In genomic region chr7:137743021-137743420, GRCh38 we compare ENCODE assay signal across 28 cellular contexts.
"Had no signal": no experiment of that assay in that cellular context is flagged by ENCODE, and none has a peak within 500 bp of the region (broad histone marks: within the 10 kb centered on the region; RNA-seq: fewer than 3 reads in every experiment).

No MANE protein-coding gene starts in this region.

- H2AFZ ChIP-seq: neural progenitor cell had no signal

- H3K4me1 Mint-ChIP-seq: naive thymus-derived CD4-positive, alpha-beta T cell; natural killer cell; nephron; stimulated activated memory B cell treated with anti-CD40 and anti-IgM and Interleukin-4, amounts not matched to agents 10 μg/mL and 1 μg/mL and 100 μg/mL, for 72 hours; stimulated activated naive CD8-positive, alpha-beta T cell treated with anti-CD3 and anti-CD28 coated beads, Interleukin-15, amount 100 ng/mL, for 72 hours had no signal

- H3K4me3 Mint-ChIP-seq: naive thymus-derived CD4-positive, alpha-beta T cell; natural killer cell; nephron; neural progenitor cell; stimulated activated memory B cell treated with anti-CD40 and anti-IgM and Interleukin-4, amounts not matched to agents 10 μg/mL and 1 μg/mL and 100 μg/mL, for 72 hours; stimulated activated naive CD8-positive, alpha-beta T cell treated with anti-CD3 and anti-CD28 coated beads, Interleukin-15, amount 100 ng/mL, for 72 hours; type B pancreatic cell had no signal

- FAIRE-seq: pancreas had no signal

- H3K27ac Mint-ChIP-seq: naive thymus-derived CD4-positive, alpha-beta T cell; natural killer cell; nephron; neural progenitor cell; stimulated activated memory B cell treated with anti-CD40 and anti-IgM and Interleukin-4, amounts not matched to agents 10 μg/mL and 1 μg/mL and 100 μg/mL, for 72 hours; stimulated activated naive CD8-positive, alpha-beta T cell treated with anti-CD3 and anti-CD28 coated beads, Interleukin-15, amount 100 ng/mL, for 72 hours; type B pancreatic cell had no signal

- H3K4me3 ChIP-seq: neural progenitor cell, pancreas, prostate gland, skin epidermis, smooth muscle cell, spleen, suprapubic skin, testis, tibial artery, transverse colon, upper lobe of right lung, uterus had no signal

- H3K27me3 ChIP-seq: neural progenitor cell, pancreas, spleen, suprapubic skin, testis, tibial artery, transverse colon, uterus had no signal

- H3K4me2 ChIP-seq: neural progenitor cell, smooth muscle cell had no signal

- H3K36me3 ChIP-seq: neural progenitor cell, pancreas, prostate gland, spleen, suprapubic skin, tibial artery, transverse colon, upper lobe of right lung, uterus had no signal

- H3K27ac ChIP-seq: neural progenitor cell, pancreas, prostate gland, skin epidermis, spleen, suprapubic skin, testis, tibial artery, transverse colon, upper lobe of right lung, uterus had no signal

- H3K9me3 ChIP-seq: pancreas, prostate gland, suprapubic skin, testis, tibial artery, transverse colon, upper lobe of right lung, uterus had no signal

- DNase-seq: naive thymus-derived CD4-positive, alpha-beta T cell; natural killer cell; pancreas; right cardiac atrium; spleen; stimulated activated CD4-positive, alpha-beta T cell treated with anti-CD3 and anti-CD28 coated beads, Interleukin-12 subunit alpha, Interleukin-12 subunit beta, amount 100 ng/mL, for 4 hours; stimulated activated CD4-positive, alpha-beta T cell treated with anti-CD3 and anti-CD28 coated beads, Interleukin-1b, Interleukin-23, amount 100 ng/mL, for 48 hours; stimulated activated CD4-positive, alpha-beta T cell treated with anti-CD3 and anti-CD28 coated beads, Interleukin-4, amount 100 ng/mL, for 1 hour; stimulated activated CD4-positive, alpha-beta T cell treated with anti-CD3 and anti-CD28 coated beads, Interleukin-4, amount 100 ng/mL, for 4 hours; stimulated activated CD8-positive, alpha-beta memory T cell treated with anti-CD3 and anti-CD28 coated beads, Interleukin-4, amount 100 ng/mL, for 48 hours; stimulated activated naive CD4-positive, alpha-beta T cell; stimulated activated naive CD8-positive, alpha-beta T cell treated with anti-CD3 and anti-CD28 coated beads, Interleukin-15, amount 100 ng/mL, for 72 hours; stimulated activated naive CD8-positive, alpha-beta T cell treated with anti-CD3 and anti-CD28 coated beads, Interleukin-15, Interleukin-2, amounts not matched to agents 100 U/mL and 50 U/mL, for 24 hours; substantia nigra; testis; tibial artery; transverse colon; upper lobe of right lung; uterus had no signal

- H3K36me3 Mint-ChIP-seq: natural killer cell; neural progenitor cell; stimulated activated memory B cell treated with anti-CD40 and anti-IgM and Interleukin-4, amounts not matched to agents 10 μg/mL and 1 μg/mL and 100 μg/mL, for 72 hours had no signal

- ATAC-seq: naive thymus-derived CD4-positive, alpha-beta T cell; natural killer cell; pancreas; right cardiac atrium; sciatic nerve; stimulated activated memory B cell treated with anti-CD40 and anti-IgM and Interleukin-4, amounts not matched to agents 10 μg/mL and 1 μg/mL and 100 μg/mL, for 72 hours; stimulated activated naive CD8-positive, alpha-beta T cell treated with anti-CD3 and anti-CD28 coated beads, Interleukin-15, amount 100 ng/mL, for 72 hours; stimulated activated naive CD8-positive, alpha-beta T cell treated with anti-CD3 and anti-CD28 coated beads, Interleukin-15, Interleukin-2, amounts not matched to agents 100 U/mL and 50 U/mL, for 24 hours; upper lobe of right lung had no signal

- H3K9ac ChIP-seq: neural progenitor cell had no signal

- H3K27me3 Mint-ChIP-seq: stimulated activated memory B cell treated with anti-CD40 and anti-IgM and Interleukin-4, amounts not matched to agents 10 μg/mL and 1 μg/mL and 100 μg/mL, for 72 hours had no signal

- H3K4me1 ChIP-seq: prostate gland, spleen, suprapubic skin, testis, transverse colon, upper lobe of right lung, uterus had no signal
